15 cellular contexts compared by ENCODE assay signal in the genomic region with DNA sequence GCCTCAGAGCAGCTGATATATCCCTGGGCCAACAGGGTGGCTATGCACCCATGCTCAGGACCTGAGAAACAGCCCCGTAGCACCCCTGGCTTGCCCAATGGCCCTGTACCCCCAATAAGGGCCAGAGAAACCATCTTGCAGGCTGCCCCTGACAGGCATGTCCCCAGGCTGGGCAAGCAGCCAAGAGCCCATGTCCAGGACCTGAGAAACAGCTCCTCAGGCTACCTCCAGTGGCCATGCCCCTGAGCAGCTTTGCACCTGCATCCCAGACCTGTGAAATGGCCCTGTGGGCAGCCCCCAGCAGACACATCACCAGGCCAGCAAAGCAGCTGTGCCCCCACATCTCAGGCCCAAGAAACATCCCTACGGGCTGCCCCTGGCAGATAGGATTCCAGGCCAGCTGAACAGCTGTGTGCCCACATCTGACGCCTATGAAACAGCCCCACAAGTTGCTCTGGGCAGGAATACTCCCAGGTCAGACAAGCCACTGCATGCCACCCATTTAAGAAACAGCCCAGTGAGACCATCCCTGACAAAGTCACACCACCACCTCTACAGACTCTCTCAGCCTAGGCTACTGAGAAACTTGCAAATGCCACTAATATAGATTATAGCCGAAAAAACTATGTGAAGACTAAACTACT.
"Had no signal": no experiment of that assay in that cellular context is flagged by ENCODE, and none has a peak within 500 bp of the region (broad histone marks: within the 10 kb centered on the region; RNA-seq: fewer than 3 reads in every experiment).

No MANE protein-coding gene starts in this region.

- H3K27ac ChIP-seq: right atrium auricular region, transverse colon had no signal

- H3K4me1 ChIP-seq: right atrium auricular region, transverse colon had no signal

- DNase-seq: activated CD4-positive, alpha-beta memory T cell treated with anti-CD3 and anti-CD28 coated beads, Interleukin-2, amount 10 ng/mL, durations not matched to agents 7 days and 5 days; activated CD4-positive, alpha-beta T cell treated with anti-CD3 and anti-CD28 coated beads for 36 hours; activated naive CD4-positive, alpha-beta T cell; activated naive CD8-positive, alpha-beta T cell treated with anti-CD3 and anti-CD28 coated beads, Interleukin-2, amount 50 U/mL, for 24 hours; central memory CD4-positive, alpha-beta T cell; cortex of kidney; effector CD8-positive, alpha-beta T cell; kidney; left ventricle myocardium superior; midbrain; naive B cell; small intestine; stimulated activated naive B cell treated with anti-CD40 and anti-IgM and Interleukin-4, amounts not matched to agents 10 μg/mL and 1 μg/mL and 100 μg/mL, for 72 hours; transverse colon had no signal

- H3K4me3 ChIP-seq: right atrium auricular region, transverse colon had no signal

- H3K36me3 ChIP-seq: right atrium auricular region, transverse colon had no signal

- H3K9me3 ChIP-seq: right atrium auricular region, transverse colon had no signal

- H3K27me3 ChIP-seq: right atrium auricular region, transverse colon had no signal

- ATAC-seq: activated CD4-positive, alpha-beta T cell treated with anti-CD3 and anti-CD28 coated beads for 36 hours; left ventricle myocardium superior had no signal
